Comparison of ENCODE assay signal across 17 cellular contexts in genomic region chr3:164452707-164453106, GRCh38.
"Had no signal": no experiment of that assay in that cellular context is flagged by ENCODE, and none has a peak within 500 bp of the region (broad histone marks: within the 10 kb centered on the region; RNA-seq: fewer than 3 reads in every experiment).

No MANE protein-coding gene starts in this region.

- H2AFZ ChIP-seq: parathyroid adenoma had no signal

- H3K4me3 ChIP-seq: colonic mucosa, gastrocnemius medialis had no signal

- H3K9me3 ChIP-seq: colonic mucosa, gastrocnemius medialis had no signal

- H3K79me2 ChIP-seq: parathyroid adenoma had no signal

- H3K27me3 ChIP-seq: colonic mucosa, gastrocnemius medialis, heart left ventricle, tibial nerve had no signal

- ATAC-seq: activated CD8-positive, alpha-beta T cell treated with anti-CD3 and anti-CD28 coated beads, Interleukin-2, amount 10 ng/mL, durations not matched to agents 7 days and 5 days; left ventricle myocardium superior; naive thymus-derived CD8-positive, alpha-beta T cell; stimulated activated effector memory CD8-positive, alpha-beta T cell treated with anti-CD3 and anti-CD28 coated beads, Interleukin-12 subunit alpha, Interleukin-12 subunit beta, amount 100 ng/mL, for 72 hours had no signal

- H3K27ac ChIP-seq: colonic mucosa, parathyroid adenoma had no signal

- H3K4me1 ChIP-seq: colonic mucosa, gastrocnemius medialis, heart left ventricle, parathyroid adenoma had no signal

- H3K36me3 ChIP-seq: colonic mucosa, gastrocnemius medialis, heart left ventricle, tibial nerve had no signal

- H3K9ac ChIP-seq: parathyroid adenoma had no signal

- FAIRE-seq: endometrium, keratinocyte had no signal

- DNase-seq: activated CD4-positive, alpha-beta T cell treated with anti-CD3 and anti-CD28 coated beads, Interleukin-2, amount 10 ng/mL, durations not matched to agents 24 days and 14 days; activated CD4-positive, CD25-positive, alpha-beta regulatory T cell; activated CD8-positive, alpha-beta memory T cell treated with anti-CD3 and anti-CD28 coated beads, Interleukin-2, amount 50 U/mL, for 4 hours; activated CD8-positive, alpha-beta T cell treated with anti-CD3 and anti-CD28 coated beads, Interleukin-2, amount 10 ng/mL, durations not matched to agents 7 days and 5 days; activated effector memory CD4-positive, alpha-beta T cell treated with anti-CD3 and anti-CD28 coated beads, Interleukin-2, amount 50 U/mL, for 16 hours; activated T-cell treated with anti-CD3 and anti-CD28 coated beads, Interleukin-2, amount 50 U/mL, for 48 hours; amniotic stem cell; colonic mucosa; gastrocnemius medialis; heart left ventricle; left ventricle myocardium superior; naive thymus-derived CD8-positive, alpha-beta T cell had no signal
